Comparison of ENCODE assay signal across 1 cellular context in genomic region chr20:1819311-1820136, GRCh38.
TF ChIP-seq lines count a peak whose summit lies in the region.

No MANE protein-coding gene starts in this region.

TF ChIP-seq in GM23338, 12 proteins besides CTCF, POLR2A, EP300 and RAD21 (continued from another document):
- TF ChIP-seq ZNF331 (CRISPR knock-in tag; IDR thresholded peaks at IDR 0.05; ENCODE audit: low read depth), result no peak
- TF ChIP-seq REST (IDR thresholded peaks at IDR 0.05; ENCODE audit: unreplicated experiment), result no peak
- no peak for TF ChIP-seq POLR2AphosphoS5 (IDR thresholded peaks at IDR 0.05; ENCODE audit: low read depth)
TF ChIP-seq in GM23338: peak in this region for 0.
